ENCODE assay signal across 1 cellular context in genomic region chr19:31271569-31271911, GRCh38.
TF ChIP-seq lines count a peak whose summit lies in the region.

No MANE protein-coding gene starts in this region.

TF ChIP-seq in GM23338, 12 proteins besides CTCF, POLR2A, EP300 and RAD21 (continued from another document):
- no peak for TF ChIP-seq EZH2phosphoT487 (IDR thresholded peaks at IDR 0.05; ENCODE audit: unreplicated experiment)
- TF ChIP-seq EZH2 (IDR thresholded peaks at IDR 0.05; ENCODE audit: low read depth, unreplicated experiment) = no peak
- no peak for TF ChIP-seq ETS1 (IDR thresholded peaks at IDR 0.05)
- no peak for TF ChIP-seq POLR2AphosphoS5 (IDR thresholded peaks at IDR 0.05; ENCODE audit: low read depth)
- TF ChIP-seq ZNF331 (CRISPR knock-in tag; IDR thresholded peaks at IDR 0.05; ENCODE audit: low read depth) = no peak
- TF ChIP-seq JUNB (IDR thresholded peaks at IDR 0.05; ENCODE audit: unreplicated experiment) = no peak
- no peak for TF ChIP-seq CREB1 (CRISPR knock-in tag; IDR thresholded peaks at IDR 0.05; ENCODE audit: low read depth)
- no peak for TF ChIP-seq STAT1 (IDR thresholded peaks at IDR 0.05; ENCODE audit: unreplicated experiment)
TF ChIP-seq in GM23338: peak in this region for 0.
